In genomic region chr9:95857122-95857521, GRCh38 we compare ENCODE assay signal across 10 cellular contexts. TPM values are rescaled to one million over a fixed set of nuclear protein-coding genes. Genes with fewer than 3 reads are reported as not detected.
A peak's percentile ranks its signal among the peaks of the same experiment; 100 is the strongest.
DNase-seq lines count a peak whose midpoint lies in the region; ATAC-seq and TF ChIP-seq lines count a peak whose summit lies in the region.
"Had no signal": no experiment of that assay in that cellular context is flagged by ENCODE, and none has a peak within 500 bp of the region (broad histone marks: within the 10 kb centered on the region; RNA-seq: fewer than 3 reads in every experiment).

No MANE protein-coding gene starts in this region.

- DNase-seq in BE2C (peak; percentile 85), HS-27A (ENCODE audit: low read depth) (peak; percentile 93), SJCRH30 (peak; percentile 97 to 99), hepatocyte (ENCODE audit: low spot score) (peak; percentile 86), Kasumi-1 (lab: John Stamatoyannopoulos, UW) (no peak), aorta (no peak)
- DNase-seq: gastrocnemius medialis, naive B cell had no signal

- H3K9me2 ChIP-seq in hepatocyte (replicated peaks; ENCODE audit: insufficient read depth), result no peaks in the 10 kb centered on the region

- H3K27ac ChIP-seq in SJCRH30, result no peak overlapping the region
- peak overlapping the region; percentile 62 for H3K27ac ChIP-seq in hepatocyte
- H3K27ac ChIP-seq in aorta (ENCODE audit: low read depth in 1 of 2, low read length in 2 of 2), result no peak overlapping the region
- H3K27ac ChIP-seq: gastrocnemius medialis had no signal

- H4K20me1 ChIP-seq in hepatocyte (ENCODE audit: insufficient read depth, poor library complexity, severe bottlenecking), result peaks cover 3% of the 10 kb centered on the region

- peak overlapping the region; percentile 17 for H3K4me2 ChIP-seq in hepatocyte

- ATAC-seq in aorta (ENCODE audit: low FRiP score), result no peak
- no peak for ATAC-seq in HG03342 (IDR thresholded peaks at IDR 0.05; ENCODE audit: unreplicated experiment)
- no peak for ATAC-seq in GM21529 (IDR thresholded peaks at IDR 0.05; ENCODE audit: unreplicated experiment)

- no peaks in the 10 kb centered on the region for H3K9me3 ChIP-seq in BE2C
- H3K9me3 ChIP-seq in SJCRH30 (replicated peaks), result peaks cover 3% of the 10 kb centered on the region; the same call in 1 of the 2 replicates
- peaks cover 4% of the 10 kb centered on the region for H3K9me3 ChIP-seq in hepatocyte (ENCODE audit: low read depth)
- H3K9me3 ChIP-seq in aorta (ENCODE audit: control insufficient read depth, low read length), result no peaks in the 10 kb centered on the region
- H3K9me3 ChIP-seq: gastrocnemius medialis had no signal

- H3K4me1 ChIP-seq in BE2C (peaks cover 30% of the 10 kb centered on the region), SJCRH30 (peaks cover 38% of the 10 kb centered on the region), hepatocyte (ENCODE audit: insufficient read depth) (peaks cover 26% of the 10 kb centered on the region), aorta (ENCODE audit: control insufficient read depth in 1 of 2, insufficient read depth in 2 of 2, low read length in 2 of 2) (no peaks in the 10 kb centered on the region)
- H3K4me1 ChIP-seq: gastrocnemius medialis had no signal

- H3K27me3 ChIP-seq in BE2C (no peaks in the 10 kb centered on the region), SJCRH30 (no peaks in the 10 kb centered on the region), hepatocyte (no peaks in the 10 kb centered on the region), aorta (ENCODE audit: control insufficient read depth in 1 of 2, insufficient read depth in 2 of 2, low read length in 1 of 2) (no peaks in the 10 kb centered on the region)
- H3K27me3 ChIP-seq: gastrocnemius medialis had no signal

- H2AFZ ChIP-seq in hepatocyte, result no peak overlapping the region

- no peaks in the 10 kb centered on the region for H3K36me3 ChIP-seq in BE2C
- H3K36me3 ChIP-seq in SJCRH30, result no peaks in the 10 kb centered on the region
- H3K36me3 ChIP-seq in hepatocyte (replicated peaks; ENCODE audit: insufficient read depth, low read depth), result no peaks in the 10 kb centered on the region
- H3K36me3 ChIP-seq in aorta (ENCODE audit: control insufficient read depth in 1 of 2, insufficient read depth in 2 of 2, low read length in 1 of 2), result peaks cover 0 to 2% of the 10 kb centered on the region in 2 donors
- H3K36me3 ChIP-seq: gastrocnemius medialis had no signal

- no peaks in the 10 kb centered on the region for H3K79me2 ChIP-seq in hepatocyte

- intact Hi-C loops in aorta (cut with DNase I), result no loop called here

- WGBS in hepatocyte (ENCODE audit: low lambda C conversion rate, missing lambda C conversion rate), result 8% methylated on average over 3 of the region's 3 CpGs
- 58 to 61% methylated on average over 3 of the region's 3 CpGs for WGBS in aorta, 2 donors

- H3K4me3 ChIP-seq in BE2C (ENCODE audit: low read depth, low read length) (no peak overlapping the region), SJCRH30 (no peak overlapping the region), hepatocyte (no peak overlapping the region), aorta (ENCODE audit: low read length in 2 of 2) (no peak overlapping the region)
- H3K4me3 ChIP-seq: gastrocnemius medialis had no signal

- TF ChIP-seq CTCF in BE2C (IDR thresholded peaks at IDR 0.05; ENCODE audit: low read depth, low read length) (no peak), hepatocyte (IDR thresholded peaks at IDR 0.05; ENCODE audit: poor library complexity) (no peak)

RNA-seq across cellular contexts. Expression of gene ERCC6L2, which starts 18.4 kb away (rescaled TPM):
- 9.9 TPM for polyA plus RNA-seq in BE2C (2012; ENCODE audit: insufficient read depth, insufficient read length, low read depth)
- 62.2 and 77.7 TPM in 2 replicates for total RNA-seq in SJCRH30 (2014; rRNA removed; shearing (Covaris generic))
- total RNA-seq in hepatocyte (55.7 and 58.9 TPM in 2 replicates), aorta (10 to 100 TPM; 46.4 to 54.5 TPM)
- polyA plus RNA-seq in hepatocyte (17.6 and 21.5 TPM in 2 replicates), aorta (10 to 100 TPM in 1 of 2 donors, 1 to 10 TPM in 1; 3.0 to 11.0 TPM)

Comparison
In these comparisons a context has a peak if more than half of its experiments do, and no peak if none do; other contexts are left out.
1. DNase-seq: peak in BE2C (single experiment), HS-27A (single experiment), SJCRH30 (2 of 2) and hepatocyte (single experiment); none in Kasumi-1 (0 of 2) and aorta (0 of 2).